8 cellular contexts compared by ENCODE assay signal in genomic region chr11:61452825-61453224, GRCh38. TPM values are rescaled to one million over a fixed set of nuclear protein-coding genes. Genes with fewer than 3 reads are reported as not detected.
"Had no signal": no experiment of that assay in that cellular context is flagged by ENCODE, and none has a peak within 500 bp of the region (broad histone marks: within the 10 kb centered on the region; RNA-seq: fewer than 3 reads in every experiment).

No MANE protein-coding gene starts in this region.

- H3K9me3 Mint-ChIP-seq: GM23338, H9, IgD-negative memory B cell had no signal

- FAIRE-seq: H1, H54, HTR-8/SVneo had no signal

- H3K27ac Mint-ChIP-seq: GM23338, H9 had no signal

- H3K4me1 Mint-ChIP-seq: GM23338, H9 had no signal

- H3K4me3 Mint-ChIP-seq: GM23338, H9, IgD-negative memory B cell had no signal

- H3K4me2 ChIP-seq: GM23338 had no signal

- H3K27me3 Mint-ChIP-seq: IgD-negative memory B cell had no signal

- ATAC-seq: GM23338, HCT116 had no signal

- H2AFZ ChIP-seq: GM23338 had no signal

- DNase-seq: H9, KG1 had no signal

- H3K4me3 ChIP-seq: GM23338 had no signal

RNA-seq across cellular contexts. Expression of gene LRRC10B, which starts 55.7 kb away (rescaled TPM):
- polyA plus RNA-seq: IgD-negative memory B cell had no signal
